In the genomic region with DNA sequence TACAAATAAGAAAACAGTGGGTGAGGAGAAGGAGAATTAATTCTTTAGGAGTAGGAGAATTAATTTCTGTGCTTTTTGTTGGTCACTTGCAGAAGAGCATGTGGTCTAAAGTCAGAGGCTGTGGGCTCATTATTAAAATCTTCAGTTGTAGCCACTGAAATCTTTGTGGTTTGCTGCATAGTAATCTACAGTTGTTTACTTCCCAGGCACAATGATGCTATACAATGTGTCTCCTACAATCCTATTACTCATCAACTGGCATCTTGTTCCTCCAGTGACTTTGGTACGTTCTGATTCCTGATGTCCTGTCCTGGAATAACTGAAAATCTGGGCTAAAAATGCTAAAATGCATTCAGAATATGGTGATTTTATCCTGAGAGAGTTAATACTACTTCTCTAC, we compare ENCODE assay signal across 13 cellular contexts. TPM values are rescaled to one million over a fixed set of nuclear protein-coding genes. Genes with fewer than 3 reads are reported as not detected.
DNase-seq lines count a peak whose midpoint lies in the region; ATAC-seq, FAIRE-seq and TF ChIP-seq lines count a peak whose summit lies in the region.
"Had no signal": no experiment of that assay in that cellular context is flagged by ENCODE, and none has a peak within 500 bp of the region (broad histone marks: within the 10 kb centered on the region; RNA-seq: fewer than 3 reads in every experiment).

No MANE protein-coding gene starts in this region.

- ATAC-seq in left ventricle myocardium superior = no peak

- DNase-seq in right atrium auricular region (ENCODE audit: low spot score) = no peak
- DNase-seq in left ventricle myocardium superior = no peak
- no peak for DNase-seq in SK-N-MC (ENCODE audit: low read depth, low spot score)
- DNase-seq in fibroblast of mammary gland (ENCODE audit: low read depth) = peak; percentile 91
- DNase-seq in NCI-H1092 treated with DMSO at 0.1 percent for 48 hours (lab: John Stamatoyannopoulos, UW) = no peak
- DNase-seq in NOMO-1 treated with dmso at 0.1 percent for 144 hours (lab: John Stamatoyannopoulos, UW; ENCODE audit: unreplicated experiment) = no peak
- no peak for DNase-seq in RCC 7860 (ENCODE audit: low spot score)
- DNase-seq in H7 = no peak
- DNase-seq: activated naive CD4-positive, alpha-beta T cell treated with anti-CD3 and anti-CD28 coated beads, Interleukin-2, amount 10 ng/mL, durations not matched to agents 7 days and 5 days; effector memory CD4-positive, alpha-beta T cell; GF-D8; SK-N-SH; stimulated activated CD4-positive, alpha-beta T cell treated with anti-CD3 and anti-CD28 coated beads, Interleukin-12 subunit alpha, Interleukin-12 subunit beta, amount 100 ng/mL, for 4 hours had no signal

- H3K27me3 ChIP-seq in right atrium auricular region = no peaks in the 10 kb centered on the region
- no peaks in the 10 kb centered on the region for H3K27me3 ChIP-seq in H7 (ENCODE audit: control insufficient read depth, insufficient read depth, low read length)

- H3K9me3 ChIP-seq in right atrium auricular region (no peaks in the 10 kb centered on the region), SK-N-MC (ENCODE audit: low read depth, low read length) (no peaks in the 10 kb centered on the region)
- H3K9me3 ChIP-seq: SK-N-SH had no signal

- TF ChIP-seq CTCF in right atrium auricular region (IDR thresholded peaks at IDR 0.05) = no peak
- TF ChIP-seq CTCF in fibroblast of mammary gland (conservative IDR thresholded peaks at IDR 0.05; ENCODE audit: control insufficient read depth, insufficient read depth, low read depth, low read length) = no peak

- H3K4me1 ChIP-seq in right atrium auricular region = peaks cover 0 to 17% of the 10 kb centered on the region in 2 donors

- intact Hi-C loops in left ventricle myocardium superior (cut with micrococcal nuclease) = no loop called here

- H3K36me3 ChIP-seq in right atrium auricular region (peaks cover 4% of the 10 kb centered on the region), SK-N-MC (ENCODE audit: insufficient read depth, low read length) (peaks cover 20% of the 10 kb centered on the region), H7 (replicated peaks; ENCODE audit: control insufficient read depth, insufficient read depth, low read length) (no peaks in the 10 kb centered on the region; the same call in 1 of the 2 replicates)

- H3K4me3 ChIP-seq in right atrium auricular region = no peak overlapping the region
- H3K4me3 ChIP-seq in SK-N-MC = no peak overlapping the region
- no peak overlapping the region for H3K4me3 ChIP-seq in fibroblast of mammary gland (ENCODE audit: control insufficient read depth, low read depth, low read length)
- no peak overlapping the region for H3K4me3 ChIP-seq in H7 (ENCODE audit: insufficient read depth, low read depth, low read length)

- H3K9ac ChIP-seq in SK-N-MC (ENCODE audit: insufficient read length) = no peak overlapping the region
- H3K9ac ChIP-seq: SK-N-SH had no signal

- no peak for FAIRE-seq in RCC 7860 (lab: Jason Lieb, UNC)

- H3K27ac ChIP-seq in right atrium auricular region = peak overlapping the region; percentile 81 to 88
- H3K27ac ChIP-seq in SK-N-MC = peak overlapping the region; percentile 88; the same call in 1 of the 2 replicates

RNA-seq across cellular contexts. Expression of gene IFT122, which starts 21.0 kb away (rescaled TPM):
- total RNA-seq in right atrium auricular region (10 to 100 TPM; 18.5 to 36.9 TPM), left ventricle myocardium superior (16.8 TPM)
- 15.0 and 22.0 TPM in 2 replicates for total RNA-seq in H7 (2014; rRNA removed; shearing (Covaris generic))

RNA-seq across cellular contexts. Expression of gene MBD4, which starts 21.3 kb away (rescaled TPM):
- total RNA-seq in right atrium auricular region (10 to 100 TPM; 17.8 to 26.4 TPM), left ventricle myocardium superior (19.8 TPM)
- 25.1 and 37.4 TPM in 2 replicates for total RNA-seq in H7 (2014; rRNA removed; shearing (Covaris generic))

RNA-seq across cellular contexts. Expression of gene EFCAB12, which starts 32.6 kb away (rescaled TPM):
- total RNA-seq in right atrium auricular region = under 1 TPM in 1 of 2 donors, not detected in 1; 0.28 TPM
- total RNA-seq in left ventricle myocardium superior = not detected
- total RNA-seq in H7 (2014; rRNA removed; shearing (Covaris generic)) = 0.10 and 0.44 TPM in 2 replicates
